In the genomic region with DNA sequence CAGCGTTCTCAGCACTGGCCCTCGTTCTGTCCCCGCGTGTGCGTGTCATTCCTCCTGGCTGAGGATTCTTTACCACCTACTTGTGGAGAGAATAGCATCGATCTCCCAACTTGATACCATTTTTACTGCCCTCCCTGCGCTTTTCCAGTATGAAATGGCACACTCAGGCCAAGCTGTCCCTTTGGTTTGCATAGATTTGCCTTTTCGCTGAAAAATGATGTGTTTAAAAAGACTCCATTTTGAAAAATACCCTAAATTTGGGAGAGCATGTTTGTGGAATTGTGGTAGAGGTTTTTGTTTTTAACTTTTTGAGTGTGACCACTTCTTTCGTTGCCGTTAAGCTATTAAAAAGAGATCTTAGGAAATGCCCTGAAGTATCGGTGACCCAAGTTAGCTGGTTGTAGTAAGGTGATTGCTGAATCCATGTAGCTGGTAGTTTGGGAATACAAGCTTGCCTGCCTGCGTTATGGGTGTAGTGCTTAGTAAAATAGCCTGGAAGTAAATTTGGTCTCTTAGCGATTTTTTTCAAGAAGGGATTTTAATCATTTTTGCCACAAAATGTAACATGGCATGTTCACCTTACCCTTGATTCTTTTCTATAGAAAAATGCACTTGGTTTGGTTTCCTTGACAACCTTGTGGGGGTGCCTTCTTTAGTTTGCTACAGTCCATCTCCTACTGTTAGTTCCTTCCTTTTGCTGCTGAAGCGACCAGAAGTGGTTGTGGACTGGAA, we compare ENCODE assay signal across 8 cellular contexts. TPM values are rescaled to one million over a fixed set of nuclear protein-coding genes. Genes with fewer than 3 reads are reported as not detected.
A peak's percentile ranks its signal among the peaks of the same experiment; 100 is the strongest.
DNase-seq lines count a peak whose midpoint lies in the region; FAIRE-seq and TF ChIP-seq lines count a peak whose summit lies in the region.

No MANE protein-coding gene starts in this region.

- peak; percentile 6 for DNase-seq in NCI-H1105 treated with DMSO at 0.1 percent for 48 hours (lab: John Stamatoyannopoulos, UW)
- no peak for DNase-seq in NCI-H1105 (lab: John Stamatoyannopoulos, UW)
- DNase-seq in adipocyte (ENCODE audit: low read depth) = no peak
- DNase-seq in kidney = no peak
- DNase-seq in thyroid gland = no peak
- no peak for DNase-seq in HK-2 (ENCODE audit: unreplicated experiment)
- DNase-seq in NCI-H128 (lab: John Stamatoyannopoulos, UW; ENCODE audit: unreplicated experiment) = no peak

- H3K27me3 ChIP-seq in adipocyte (replicated peaks; ENCODE audit: control insufficient read depth, insufficient read depth, low read length) (no peaks in the 10 kb centered on the region), thyroid gland (no peaks in the 10 kb centered on the region)

- no peak for TF ChIP-seq POLR2A in thyroid gland (IDR thresholded peaks at IDR 0.05)

- TF ChIP-seq CTCF in kidney (IDR thresholded peaks at IDR 0.05; ENCODE audit: borderline replicate concordance, extremely low read depth, insufficient read depth) (no peak), thyroid gland (IDR thresholded peaks at IDR 0.05) (no peak)

- no peaks in the 10 kb centered on the region for H3K9me3 ChIP-seq in KOPT-K1 (ENCODE audit: insufficient read depth, low read length, poor library complexity, severe bottlenecking)
- H3K9me3 ChIP-seq in adipocyte (ENCODE audit: control insufficient read depth, low read length) = no peaks in the 10 kb centered on the region
- H3K9me3 ChIP-seq in kidney (ENCODE audit: control insufficient read depth in 1 of 2, low read length in 2 of 2) = no peaks in the 10 kb centered on the region
- H3K9me3 ChIP-seq in thyroid gland = no peaks in the 10 kb centered on the region

- H3K4me1 ChIP-seq in adipocyte (ENCODE audit: control insufficient read depth, insufficient read depth, low read length) = peaks cover 26% of the 10 kb centered on the region
- peaks cover 2 to 5% of the 10 kb centered on the region in 2 donors for H3K4me1 ChIP-seq in kidney (ENCODE audit: control insufficient read depth in 1 of 2, insufficient read depth in 1 of 2, low read depth in 1 of 2, low read length in 2 of 2)
- H3K4me1 ChIP-seq in thyroid gland = peaks cover 8 to 13% of the 10 kb centered on the region in 2 donors

- intact Hi-C loops in kidney (cut with DNase I) (no loop called here), thyroid gland (cut with DNase I) (no loop called here)

- H3K27ac ChIP-seq in KOPT-K1 (ENCODE audit: low read depth, low read length, poor library complexity, severe bottlenecking) (peak overlapping the region; percentile 55), kidney (ENCODE audit: low read depth in 2 of 2, low read length in 2 of 2) (peak overlapping the region in 1 of 2 donors; percentile 83), thyroid gland (peak overlapping the region in 2 of 3 donors; percentile 64 to 76)

- no peak for FAIRE-seq in kidney (lab: Jason Lieb, UNC)

- WGBS in thyroid gland, 2 donors = 20% methylated on average over 14 of the region's 14 CpGs

- no peaks in the 10 kb centered on the region for H3K36me3 ChIP-seq in KOPT-K1 (ENCODE audit: insufficient read depth, low read length)
- H3K36me3 ChIP-seq in adipocyte (ENCODE audit: control insufficient read depth, insufficient read depth, low read length, severe bottlenecking) = no peaks in the 10 kb centered on the region
- no peaks in the 10 kb centered on the region for H3K36me3 ChIP-seq in kidney (ENCODE audit: control insufficient read depth in 1 of 2, insufficient read depth in 2 of 2, low read length in 2 of 2)
- no peaks in the 10 kb centered on the region for H3K36me3 ChIP-seq in thyroid gland

- peak overlapping the region; percentile 89 for H3K9ac ChIP-seq in adipocyte (ENCODE audit: low read length)
- H3K9ac ChIP-seq in kidney (ENCODE audit: low read length in 2 of 2) = peak overlapping the region; percentile 86 to 88

- H3K4me3 ChIP-seq in adipocyte (ENCODE audit: low read length) = peak overlapping the region; percentile 85
- peak overlapping the region; percentile 84 to 91 for H3K4me3 ChIP-seq in kidney (ENCODE audit: low read length in 2 of 2)
- peak overlapping the region; percentile 71 to 91 (median 85) for H3K4me3 ChIP-seq in thyroid gland (replicated peaks in 1 of 3)

RNA-seq across cellular contexts. Expression of a gene that starts 1.0 kb away (rescaled TPM):
- total RNA-seq in kidney (11.0 TPM), thyroid gland (10 to 100 TPM in 2 of 4 donors, 1 to 10 TPM in 2; 7.5 to 10.5 (median 9.9) TPM)
- 6.2 TPM for polyA plus RNA-seq in kidney (ENCODE audit: insufficient read depth, low read depth, low replicate concordance)
